In genomic region chr12:50569876-50570275, GRCh38 we compare ENCODE assay signal across 15 cellular contexts.
DNase-seq lines count a peak whose midpoint lies in the region; ATAC-seq, FAIRE-seq and TF ChIP-seq lines count a peak whose summit lies in the region.
"Had no signal": no experiment of that assay in that cellular context is flagged by ENCODE, and none has a peak within 500 bp of the region (broad histone marks: within the 10 kb centered on the region; RNA-seq: fewer than 3 reads in every experiment).

No MANE protein-coding gene starts in this region.

- DNase-seq in GM23338 (ENCODE audit: low spot score) (no peak), caudate nucleus (lab: John Stamatoyannopoulos, UW) (no peak), HepG2 (ENCODE audit: low spot score) (no peak), spleen (no peak), MG63 (no peak), NCI-H524 treated with DMSO at 0.1 percent for 48 hours (lab: John Stamatoyannopoulos, UW) (no peak)
- no peak for DNase-seq in activated CD4-positive, alpha-beta T cell treated with anti-CD3 and anti-CD28 coated beads, Interleukin-2, amount 10 ng/mL, durations not matched to agents 24 days and 14 days
- DNase-seq: activated CD4-positive, alpha-beta memory T cell treated with anti-CD3 and anti-CD28 coated beads for 36 hours; cortex of kidney; DND-41; posterior cingulate gyrus; SHP77 treated with DMSO at 0.1 percent for 48 hours; stimulated activated CD4-positive, alpha-beta T cell treated with anti-CD3 and anti-CD28 coated beads, Interleukin-15, amount 100 ng/mL, for 24 hours had no signal

- in situ Hi-C loops in HepG2 (cut with HindIII; ENCODE audit: extremely low pct_ligation_motif_present, low pct_unique_long_range_greater_than_20kb) = no loop called here

- POLR2A ChIA-PET in HepG2 (lab: Yijun Ruan, JAX) = no interaction called here

- no peak overlapping the region for H3K9ac ChIP-seq in HepG2 (ENCODE audit: insufficient read depth, low read depth, low read length)

- H3K9me3 ChIP-seq in HepG2 (ENCODE audit: low read length) (no peaks in the 10 kb centered on the region), spleen (no peaks in the 10 kb centered on the region), MG63 (no peaks in the 10 kb centered on the region)

- H3K4me3 ChIP-seq in GM23338 (no peak overlapping the region), HepG2 (replicated peaks in 1 of 3; ENCODE audit: insufficient read depth in 1 of 3, low read depth in 2 of 3, low read length in 3 of 3) (no peak overlapping the region), spleen (no peak overlapping the region), MG63 (no peak overlapping the region)

- peaks cover 46% of the 10 kb centered on the region for H3K4me1 Mint-ChIP-seq in GM23338
- H3K4me1 Mint-ChIP-seq in activated CD4-positive, alpha-beta T cell treated with anti-CD3 and anti-CD28 coated beads, Interleukin-2, amount 10 ng/mL, durations not matched to agents 24 days and 14 days = peaks cover 6% of the 10 kb centered on the region

- H3K9me2 ChIP-seq in GM23338 (ENCODE audit: insufficient read depth) = no peaks in the 10 kb centered on the region

- no peak for TF ChIP-seq RAD21 in HepG2 (CRISPR knock-in tag; IDR thresholded peaks at IDR 0.05)

- ATAC-seq in GM23338 (no peak), HepG2 (no peak), GM21360 (IDR thresholded peaks at IDR 0.05; ENCODE audit: unreplicated experiment) (no peak)

- no peak overlapping the region for H2AFZ ChIP-seq in GM23338
- H2AFZ ChIP-seq in HepG2 (ENCODE audit: low read length) = no peak overlapping the region

- H3K36me3 ChIP-seq in GM23338 (ENCODE audit: insufficient read depth) (no peaks in the 10 kb centered on the region), HepG2 (replicated peaks in 1 of 2; ENCODE audit: control insufficient read depth in 1 of 2, insufficient read depth in 2 of 2, low read length in 2 of 2) (no peaks in the 10 kb centered on the region; a peak in 1 of 5 replicates), spleen (no peaks in the 10 kb centered on the region), MG63 (no peaks in the 10 kb centered on the region)

- TF ChIP-seq CTCF in GM23338 (conservative IDR thresholded peaks at IDR 0.05; ENCODE audit: low read depth in 2 of 2) (no peak), HepG2 (CRISPR knock-in tag; IDR thresholded peaks at IDR 0.05) (no peak), spleen (IDR thresholded peaks at IDR 0.05 in 8 of 11, conservative IDR thresholded peaks at IDR 0.05 in 3 of 11) (no peak)

- no peak overlapping the region for H3K27ac ChIP-seq in GM23338 (ENCODE audit: low read depth)
- peak overlapping the region; percentile 39 for H3K27ac ChIP-seq in caudate nucleus (ENCODE audit: low read depth, low read length)
- H3K27ac ChIP-seq in HepG2 (ENCODE audit: extremely low read length, insufficient read depth, low read length) = peak overlapping the region; percentile 28
- peak overlapping the region in 6 of 8 donors; percentile 1 to 83 (median 76) for H3K27ac ChIP-seq in spleen

- intact Hi-C loops in HepG2 (cut with micrococcal nuclease; ENCODE audit: unreplicated experiment) = loop anchor here (10.0 kb wide), 2 partner anchors 45 to 65 kb away; no protein-coding TSS in a partner anchor
- intact Hi-C loops in spleen (cut with DNase I; ENCODE audit: low total_unique reads) = no loop called here
- intact Hi-C loops in activated CD4-positive, alpha-beta T cell treated with anti-CD3 and anti-CD28 coated beads, Interleukin-2, amount 10 ng/mL, durations not matched to agents 24 days and 14 days (cut with micrococcal nuclease) = no loop called here

- CTCF ChIA-PET in HepG2 (lab: Yijun Ruan, JAX; ENCODE audit: low intra/inter-chr PET ratio, low total read pairs) = no interaction called here

- H3K79me2 ChIP-seq in GM23338 (replicated peaks; ENCODE audit: insufficient read depth) (peaks cover 86% of the 10 kb centered on the region), HepG2 (ENCODE audit: insufficient read depth, low read length) (peaks cover 96% of the 10 kb centered on the region)

- 86% methylated on average over 3 of the region's 3 CpGs for WGBS in HepG2 (ENCODE audit: low lambda C conversion rate)
- WGBS in spleen, 5 donors = 53 to 71% (median 59%) methylated on average over 3 of the region's 3 CpGs

- TF ChIP-seq POLR2A in HepG2 (IDR thresholded peaks at IDR 0.05; ENCODE audit: insufficient read depth in 1 of 2, low read depth in 2 of 2, low read length in 2 of 2) (no peak), spleen (IDR thresholded peaks at IDR 0.05) (no peak)

- H4K20me1 ChIP-seq in GM23338 (replicated peaks; ENCODE audit: insufficient read depth) (0 out of 2 replicates have a peak, but pooled peaks cover 4% of the 10 kb centered on the region), HepG2 (ENCODE audit: insufficient read depth, low read length) (peaks cover 10% of the 10 kb centered on the region)

- no peak for FAIRE-seq in HepG2 (lab: Jason Lieb, UNC)

- H3K27me3 ChIP-seq in GM23338 (ENCODE audit: insufficient read depth) (no peaks in the 10 kb centered on the region), HepG2 (ENCODE audit: control insufficient read depth in 1 of 2, insufficient read depth in 2 of 2, low read length in 2 of 2) (no peaks in the 10 kb centered on the region; a peak in 1 of 5 replicates), spleen (replicated peaks in 1 of 7) (no peaks in the 10 kb centered on the region), MG63 (no peaks in the 10 kb centered on the region)

- no peaks in the 10 kb centered on the region for H3K27me3 Mint-ChIP-seq in GM23338 (ENCODE audit: insufficient read depth, low read depth, poor library complexity)
- H3K27me3 Mint-ChIP-seq in activated CD4-positive, alpha-beta T cell treated with anti-CD3 and anti-CD28 coated beads, Interleukin-2, amount 10 ng/mL, durations not matched to agents 24 days and 14 days = no peaks in the 10 kb centered on the region
- H3K27me3 Mint-ChIP-seq: activated CD4-positive, alpha-beta memory T cell treated with anti-CD3 and anti-CD28 coated beads for 36 hours had no signal

- peaks cover 56% of the 10 kb centered on the region for H3K4me1 ChIP-seq in GM23338 (ENCODE audit: insufficient read depth)
- peaks cover 89% of the 10 kb centered on the region for H3K4me1 ChIP-seq in HepG2 (ENCODE audit: insufficient read depth, low read length)
- peaks cover 38 to 96% (median 80%) of the 10 kb centered on the region in 6 donors for H3K4me1 ChIP-seq in spleen

- no peak overlapping the region for H3K4me3 Mint-ChIP-seq in GM23338
- no peak overlapping the region for H3K4me3 Mint-ChIP-seq in activated CD4-positive, alpha-beta T cell treated with anti-CD3 and anti-CD28 coated beads, Interleukin-2, amount 10 ng/mL, durations not matched to agents 24 days and 14 days
- H3K4me3 Mint-ChIP-seq: activated CD4-positive, alpha-beta memory T cell treated with anti-CD3 and anti-CD28 coated beads for 36 hours; activated T-helper 1 cell treated with anti-CD3 and anti-CD28 coated beads, Interleukin-12 subunit alpha, Interleukin-12 subunit beta, Interleukin-2, Interleukin-4 antibody, amounts not matched to agents 30 ng/mL and 10 ng/mL and 1 ng/mL, durations not matched to agents 14 hours and 24 hours and 36 hours had no signal

- TF ChIP-seq EP300 in HepG2 (IDR thresholded peaks at IDR 0.05; ENCODE audit: low read depth in 2 of 2, low read length in 2 of 2) (no peak), HepG2 (CRISPR knock-in tag; IDR thresholded peaks at IDR 0.05; ENCODE audit: borderline replicate concordance) (no peak)

- no peaks in the 10 kb centered on the region; the same call in 1 of the 2 replicates for H3F3A ChIP-seq in GM23338 (replicated peaks; ENCODE audit: low read depth)

- H3K4me2 ChIP-seq in GM23338 (no peak overlapping the region), HepG2 (ENCODE audit: low read depth, low read length) (no peak overlapping the region)

- H3K9me3 Mint-ChIP-seq in GM23338 = no peaks in the 10 kb centered on the region
- H3K9me3 Mint-ChIP-seq in activated CD4-positive, alpha-beta T cell treated with anti-CD3 and anti-CD28 coated beads, Interleukin-2, amount 10 ng/mL, durations not matched to agents 24 days and 14 days = no peaks in the 10 kb centered on the region
- H3K9me3 Mint-ChIP-seq: activated CD4-positive, alpha-beta memory T cell treated with anti-CD3 and anti-CD28 coated beads for 36 hours; activated T-helper 1 cell treated with anti-CD3 and anti-CD28 coated beads, Interleukin-12 subunit alpha, Interleukin-12 subunit beta, Interleukin-2, Interleukin-4 antibody, amounts not matched to agents 30 ng/mL and 10 ng/mL and 1 ng/mL, durations not matched to agents 14 hours and 24 hours and 36 hours had no signal

- H3K27ac Mint-ChIP-seq in GM23338 = peak overlapping the region; percentile 36; the same call in 1 of the 2 replicates
- H3K27ac Mint-ChIP-seq in activated CD4-positive, alpha-beta T cell treated with anti-CD3 and anti-CD28 coated beads, Interleukin-2, amount 10 ng/mL, durations not matched to agents 24 days and 14 days = no peak overlapping the region
- H3K27ac Mint-ChIP-seq: activated CD4-positive, alpha-beta memory T cell treated with anti-CD3 and anti-CD28 coated beads for 36 hours; activated T-helper 1 cell treated with anti-CD3 and anti-CD28 coated beads, Interleukin-12 subunit alpha, Interleukin-12 subunit beta, Interleukin-2, Interleukin-4 antibody, amounts not matched to agents 30 ng/mL and 10 ng/mL and 1 ng/mL, durations not matched to agents 14 hours and 24 hours and 36 hours had no signal

- H3K36me3 Mint-ChIP-seq in GM23338 (ENCODE audit: low read depth) = no peaks in the 10 kb centered on the region
- peaks cover 4% of the 10 kb centered on the region for H3K36me3 Mint-ChIP-seq in activated CD4-positive, alpha-beta T cell treated with anti-CD3 and anti-CD28 coated beads, Interleukin-2, amount 10 ng/mL, durations not matched to agents 24 days and 14 days (ENCODE audit: low read depth)
- H3K36me3 Mint-ChIP-seq: activated CD4-positive, alpha-beta memory T cell treated with anti-CD3 and anti-CD28 coated beads for 36 hours had no signal

- TSS peak; percentile 19 for BruUV-seq in HepG2 (replicated peaks; lab: Mats Ljungman, UMichigan)

TF ChIP-seq in HepG2, 621 proteins besides CTCF, POLR2A, EP300 and RAD21:
- TF ChIP-seq POLR2G (IDR thresholded peaks at IDR 0.05; ENCODE audit: low read depth, low read length) (no peak), CENPX (CRISPR knock-in tag; IDR thresholded peaks at IDR 0.05) (no peak), NFE2L2 (IDR thresholded peaks at IDR 0.05; ENCODE audit: low read length) (peak; percentile 89), MAFF (IDR thresholded peaks at IDR 0.05; ENCODE audit: low read depth, low read length) (peak; percentile 49; the same call in 1 of the 2 replicates), MAFK (conservative IDR thresholded peaks at IDR 0.05 in 1 of 2, IDR thresholded peaks at IDR 0.05 in 1 of 2; ENCODE audit: low read length in 2 of 2) (peak; percentile 29 to 40; a peak in 2 of 4 replicates), GFI1 (CRISPR knock-in tag; IDR thresholded peaks at IDR 0.05; ENCODE audit: borderline replicate concordance) (0 out of 2 replicates have a peak, but pooled peaks have one; percentile 35), ZNF776 (CRISPR knock-in tag; IDR thresholded peaks at IDR 0.05) (no peak)
